ENCODE assay signal across 22 cellular contexts in the genomic region with DNA sequence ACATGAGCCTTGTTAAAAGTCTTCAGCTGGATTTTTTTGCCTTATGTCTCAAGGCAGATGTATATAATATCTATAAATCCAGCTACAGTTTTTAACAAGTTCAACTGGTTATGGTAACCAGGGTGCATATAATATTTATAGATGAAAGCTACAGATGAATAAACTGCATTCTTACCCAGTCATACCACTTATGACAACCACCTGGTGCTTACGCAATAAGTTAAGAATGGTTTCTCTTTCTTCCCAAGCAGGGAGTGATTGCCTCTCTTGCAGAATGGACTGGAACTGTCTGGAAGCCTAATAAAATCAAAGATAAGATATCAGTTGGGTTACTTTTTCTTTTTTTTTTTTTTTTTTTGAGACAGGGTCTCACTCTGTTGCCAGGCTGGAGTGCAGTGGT. TPM values are rescaled to one million over a fixed set of nuclear protein-coding genes. Genes with fewer than 3 reads are reported as not detected.
A peak's percentile ranks its signal among the peaks of the same experiment; 100 is the strongest.
DNase-seq lines count a peak whose midpoint lies in the region; ATAC-seq and TF ChIP-seq lines count a peak whose summit lies in the region.
"Had no signal": no experiment of that assay in that cellular context is flagged by ENCODE, and none has a peak within 500 bp of the region (broad histone marks: within the 10 kb centered on the region; RNA-seq: fewer than 3 reads in every experiment).

No MANE protein-coding gene starts in this region.

- H3K27ac Mint-ChIP-seq in WTC11 = no peak overlapping the region
- H3K27ac Mint-ChIP-seq: activated naive CD4-positive, alpha-beta T cell treated with anti-CD3 and anti-CD28 coated beads, Interleukin-2, amount 10 ng/mL, durations not matched to agents 7 days and 5 days; naive B cell had no signal

- no peaks in the 10 kb centered on the region for H3K4me1 Mint-ChIP-seq in WTC11
- H3K4me1 Mint-ChIP-seq: activated naive CD4-positive, alpha-beta T cell treated with anti-CD3 and anti-CD28 coated beads, Interleukin-2, amount 10 ng/mL, durations not matched to agents 7 days and 5 days had no signal

- intact Hi-C loops in left ventricle myocardium inferior (cut with micrococcal nuclease) = no loop called here

- no peaks in the 10 kb centered on the region; the same call in 1 of the 2 replicates for H3K9me3 Mint-ChIP-seq in WTC11
- H3K9me3 Mint-ChIP-seq: activated naive CD4-positive, alpha-beta T cell treated with anti-CD3 and anti-CD28 coated beads, Interleukin-2, amount 10 ng/mL, durations not matched to agents 7 days and 5 days; naive B cell had no signal

- H3K4me3 ChIP-seq in choroid plexus epithelial cell (ENCODE audit: low read depth, low read length) (no peak overlapping the region), left ventricle myocardium inferior (no peak overlapping the region)
- H3K4me3 ChIP-seq: BLaER1 treated with 17β-estradiol and CSF1 and Interleukin-3, amounts not matched to agents 10 nM and 100 nM; coronary artery; lung; skin epidermis; testis had no signal

- TF ChIP-seq CTCF in choroid plexus epithelial cell (conservative IDR thresholded peaks at IDR 0.05; ENCODE audit: low read depth, low read length) (no peak), WTC11 (IDR thresholded peaks at IDR 0.05) (no peak), left ventricle myocardium inferior (IDR thresholded peaks at IDR 0.05; ENCODE audit: borderline replicate concordance) (no peak)

- H3K36me3 Mint-ChIP-seq in WTC11 = peaks cover 47% of the 10 kb centered on the region

- H3K27me3 Mint-ChIP-seq in WTC11 (ENCODE audit: low read depth) = no peaks in the 10 kb centered on the region
- H3K27me3 Mint-ChIP-seq: activated naive CD4-positive, alpha-beta T cell treated with anti-CD3 and anti-CD28 coated beads, Interleukin-2, amount 10 ng/mL, durations not matched to agents 7 days and 5 days; naive B cell had no signal

- CTCF ChIA-PET in WTC11 (lab: Charles Lee) = no interaction called here

- POLR2A ChIA-PET in WTC11 (lab: Charles Lee) = interaction anchor here (0.7 kb wide), 1 partner anchor 11 kb away, joined by 5 read pairs; no protein-coding TSS in a partner anchor

- no peaks in the 10 kb centered on the region for H3K4me1 ChIP-seq in left ventricle myocardium inferior
- H3K4me1 ChIP-seq: testis had no signal

- H3K4me3 Mint-ChIP-seq in WTC11 = no peak overlapping the region
- H3K4me3 Mint-ChIP-seq: activated naive CD4-positive, alpha-beta T cell treated with anti-CD3 and anti-CD28 coated beads, Interleukin-2, amount 10 ng/mL, durations not matched to agents 7 days and 5 days; naive B cell had no signal

- no peaks in the 10 kb centered on the region for H3K9me3 ChIP-seq in left ventricle myocardium inferior (replicated peaks)
- H3K9me3 ChIP-seq: SK-N-SH, testis had no signal

- H3K27ac ChIP-seq in left ventricle myocardium inferior (replicated peaks) = no peak overlapping the region
- H3K27ac ChIP-seq: BLaER1 treated with 17β-estradiol and CSF1 and Interleukin-3, amounts not matched to agents 10 nM and 100 nM; coronary artery; skin epidermis; testis had no signal

- peaks cover 90% of the 10 kb centered on the region for H3K36me3 ChIP-seq in left ventricle myocardium inferior

- no peaks in the 10 kb centered on the region for H3K27me3 ChIP-seq in left ventricle myocardium inferior (ENCODE audit: low read depth)
- H3K27me3 ChIP-seq: BLaER1 treated with 17β-estradiol and CSF1 and Interleukin-3, amounts not matched to agents 10 nM and 100 nM; testis had no signal

- no peak for ATAC-seq in WTC11

- peak; percentile 11 for DNase-seq in EL
- peak; percentile 11 for DNase-seq in M059J (ENCODE audit: low read depth)
- DNase-seq in choroid plexus epithelial cell (ENCODE audit: low read depth) = peak; percentile 58
- peak; percentile 17 for DNase-seq in kidney tubule cell (ENCODE audit: low spot score)
- no peak for DNase-seq in NCI-H146 (lab: John Stamatoyannopoulos, UW)
- DNase-seq in WTC11 (ENCODE audit: low spot score) = no peak
- DNase-seq in left ventricle myocardium inferior = no peak
- DNase-seq: activated CD4-positive, alpha-beta T cell treated with anti-CD3 and anti-CD28 coated beads for 4 hours; activated CD8-positive, alpha-beta memory T cell treated with anti-CD3 and anti-CD28 coated beads, Interleukin-2, amount 50 U/mL, for 48 hours; activated naive CD4-positive, alpha-beta T cell treated with anti-CD3 and anti-CD28 coated beads, Interleukin-2, amount 10 ng/mL, durations not matched to agents 7 days and 5 days; DMS 273 treated with DMSO at 0.1 percent for 48 hours; MM.1S; naive B cell; NCI-H2029; NCI-H524 treated with DMSO at 0.1 percent for 48 hours; SK-N-SH; testis had no signal

TF ChIP-seq in WTC11, 78 proteins besides CTCF, POLR2A, EP300 and RAD21 (continues in another document):
- TF ChIP-seq GTF2I (CRISPR knock-in tag; conservative IDR thresholded peaks at IDR 0.05) = no peak
- no peak for TF ChIP-seq ZNF263 (CRISPR knock-in tag; IDR thresholded peaks at IDR 0.05; ENCODE audit: low read depth)
- no peak for TF ChIP-seq JUN (CRISPR knock-in tag; IDR thresholded peaks at IDR 0.05)
- no peak for TF ChIP-seq MXD4 (CRISPR knock-in tag; IDR thresholded peaks at IDR 0.05; ENCODE audit: borderline replicate concordance)
- TF ChIP-seq, protein P1, sequence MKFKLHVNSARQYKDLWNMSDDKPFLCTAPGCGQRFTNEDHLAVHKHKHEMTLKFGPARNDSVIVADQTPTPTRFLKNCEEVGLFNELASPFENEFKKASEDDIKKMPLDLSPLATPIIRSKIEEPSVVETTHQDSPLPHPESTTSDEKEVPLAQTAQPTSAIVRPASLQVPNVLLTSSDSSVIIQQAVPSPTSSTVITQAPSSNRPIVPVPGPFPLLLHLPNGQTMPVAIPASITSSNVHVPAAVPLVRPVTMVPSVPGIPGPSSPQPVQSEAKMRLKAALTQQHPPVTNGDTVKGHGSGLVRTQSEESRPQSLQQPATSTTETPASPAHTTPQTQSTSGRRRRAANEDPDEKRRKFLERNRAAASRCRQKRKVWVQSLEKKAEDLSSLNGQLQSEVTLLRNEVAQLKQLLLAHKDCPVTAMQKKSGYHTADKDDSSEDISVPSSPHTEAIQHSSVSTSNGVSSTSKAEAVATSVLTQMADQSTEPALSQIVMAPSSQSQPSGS (CRISPR knock-in tag; IDR thresholded peaks at IDR 0.05; ENCODE audit: borderline replicate concordance, low read depth) = no peak
- TF ChIP-seq MYBL2 (CRISPR knock-in tag; IDR thresholded peaks at IDR 0.05) = no peak
- TF ChIP-seq RELA (CRISPR knock-in tag; IDR thresholded peaks at IDR 0.05; ENCODE audit: borderline replicate concordance) = no peak
- no peak for TF ChIP-seq NR1H2 (CRISPR knock-in tag; IDR thresholded peaks at IDR 0.05)
- no peak for TF ChIP-seq EMX1 (CRISPR knock-in tag; IDR thresholded peaks at IDR 0.05)
- TF ChIP-seq PRRX2 (CRISPR knock-in tag; IDR thresholded peaks at IDR 0.05) = no peak
- TF ChIP-seq, protein P2, sequence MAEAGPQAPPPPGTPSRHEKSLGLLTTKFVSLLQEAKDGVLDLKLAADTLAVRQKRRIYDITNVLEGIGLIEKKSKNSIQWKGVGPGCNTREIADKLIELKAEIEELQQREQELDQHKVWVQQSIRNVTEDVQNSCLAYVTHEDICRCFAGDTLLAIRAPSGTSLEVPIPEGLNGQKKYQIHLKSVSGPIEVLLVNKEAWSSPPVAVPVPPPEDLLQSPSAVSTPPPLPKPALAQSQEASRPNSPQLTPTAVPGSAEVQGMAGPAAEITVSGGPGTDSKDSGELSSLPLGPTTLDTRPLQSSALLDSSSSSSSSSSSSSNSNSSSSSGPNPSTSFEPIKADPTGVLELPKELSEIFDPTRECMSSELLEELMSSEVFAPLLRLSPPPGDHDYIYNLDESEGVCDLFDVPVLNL (CRISPR knock-in tag; IDR thresholded peaks at IDR 0.05; ENCODE audit: borderline replicate concordance, low read depth) = no peak
- TF ChIP-seq, protein P3, sequence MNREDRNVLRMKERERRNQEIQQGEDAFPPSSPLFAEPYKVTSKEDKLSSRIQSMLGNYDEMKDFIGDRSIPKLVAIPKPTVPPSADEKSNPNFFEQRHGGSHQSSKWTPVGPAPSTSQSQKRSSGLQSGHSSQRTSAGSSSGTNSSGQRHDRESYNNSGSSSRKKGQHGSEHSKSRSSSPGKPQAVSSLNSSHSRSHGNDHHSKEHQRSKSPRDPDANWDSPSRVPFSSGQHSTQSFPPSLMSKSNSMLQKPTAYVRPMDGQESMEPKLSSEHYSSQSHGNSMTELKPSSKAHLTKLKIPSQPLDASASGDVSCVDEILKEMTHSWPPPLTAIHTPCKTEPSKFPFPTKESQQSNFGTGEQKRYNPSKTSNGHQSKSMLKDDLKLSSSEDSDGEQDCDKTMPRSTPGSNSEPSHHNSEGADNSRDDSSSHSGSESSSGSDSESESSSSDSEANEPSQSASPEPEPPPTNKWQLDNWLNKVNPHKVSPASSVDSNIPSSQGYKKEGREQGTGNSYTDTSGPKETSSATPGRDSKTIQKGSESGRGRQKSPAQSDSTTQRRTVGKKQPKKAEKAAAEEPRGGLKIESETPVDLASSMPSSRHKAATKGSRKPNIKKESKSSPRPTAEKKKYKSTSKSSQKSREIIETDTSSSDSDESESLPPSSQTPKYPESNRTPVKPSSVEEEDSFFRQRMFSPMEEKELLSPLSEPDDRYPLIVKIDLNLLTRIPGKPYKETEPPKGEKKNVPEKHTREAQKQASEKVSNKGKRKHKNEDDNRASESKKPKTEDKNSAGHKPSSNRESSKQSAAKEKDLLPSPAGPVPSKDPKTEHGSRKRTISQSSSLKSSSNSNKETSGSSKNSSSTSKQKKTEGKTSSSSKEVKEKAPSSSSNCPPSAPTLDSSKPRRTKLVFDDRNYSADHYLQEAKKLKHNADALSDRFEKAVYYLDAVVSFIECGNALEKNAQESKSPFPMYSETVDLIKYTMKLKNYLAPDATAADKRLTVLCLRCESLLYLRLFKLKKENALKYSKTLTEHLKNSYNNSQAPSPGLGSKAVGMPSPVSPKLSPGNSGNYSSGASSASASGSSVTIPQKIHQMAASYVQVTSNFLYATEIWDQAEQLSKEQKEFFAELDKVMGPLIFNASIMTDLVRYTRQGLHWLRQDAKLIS (CRISPR knock-in tag; IDR thresholded peaks at IDR 0.05; ENCODE audit: borderline replicate concordance) = no peak
- TF ChIP-seq SP1 (CRISPR knock-in tag; conservative IDR thresholded peaks at IDR 0.05) = no peak
- TF ChIP-seq, protein P4, sequence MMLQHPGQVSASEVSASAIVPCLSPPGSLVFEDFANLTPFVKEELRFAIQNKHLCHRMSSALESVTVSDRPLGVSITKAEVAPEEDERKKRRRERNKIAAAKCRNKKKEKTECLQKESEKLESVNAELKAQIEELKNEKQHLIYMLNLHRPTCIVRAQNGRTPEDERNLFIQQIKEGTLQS (CRISPR knock-in tag; conservative IDR thresholded peaks at IDR 0.05) = no peak
- no peak for TF ChIP-seq NFATC4 (CRISPR knock-in tag; IDR thresholded peaks at IDR 0.05)

RNA-seq across cellular contexts. Expression of a gene that starts 19.6 kb away (rescaled TPM):
- total RNA-seq in M059J (2014; rRNA removed; shearing (Covaris generic)) = 5.6 and 12.3 TPM in 2 replicates
- 22.5 to 30.3 TPM (median 26.2 TPM) in 3 replicates for total RNA-seq in WTC11 (2021)
- total RNA-seq in left ventricle myocardium inferior = 8.1 TPM

RNA-seq across cellular contexts. Expression of a gene that starts 19.6 kb away (rescaled TPM):
- total RNA-seq in M059J (2014; rRNA removed; shearing (Covaris generic)) = 30.6 and 34.7 TPM in 2 replicates
- total RNA-seq in WTC11 (2021) (5.9 to 8.0 TPM (median 7.4 TPM) in 3 replicates), left ventricle myocardium inferior (23.9 TPM)

RNA-seq across cellular contexts. Expression of a gene that starts 33.5 kb away (rescaled TPM):
- total RNA-seq in M059J (2014; rRNA removed; shearing (Covaris generic)) = 0.02 TPM in 1 of 2 replicates, not detected in the other
- 0.42 to 0.57 TPM (median 0.50 TPM) in 3 replicates for total RNA-seq in WTC11 (2021)
- 0.14 TPM for total RNA-seq in left ventricle myocardium inferior
- total RNA-seq: HT1080 had no signal

Comparison
In these comparisons a context has a peak if more than half of its experiments do, and no peak if none do; other contexts are left out.
1. DNase-seq: peak in EL (single experiment), M059J (single experiment), choroid plexus epithelial cell (single experiment) and kidney tubule cell (single experiment); none in NCI-H146 (single experiment), WTC11 (single experiment) and left ventricle myocardium inferior (single experiment).